In the genomic region with DNA sequence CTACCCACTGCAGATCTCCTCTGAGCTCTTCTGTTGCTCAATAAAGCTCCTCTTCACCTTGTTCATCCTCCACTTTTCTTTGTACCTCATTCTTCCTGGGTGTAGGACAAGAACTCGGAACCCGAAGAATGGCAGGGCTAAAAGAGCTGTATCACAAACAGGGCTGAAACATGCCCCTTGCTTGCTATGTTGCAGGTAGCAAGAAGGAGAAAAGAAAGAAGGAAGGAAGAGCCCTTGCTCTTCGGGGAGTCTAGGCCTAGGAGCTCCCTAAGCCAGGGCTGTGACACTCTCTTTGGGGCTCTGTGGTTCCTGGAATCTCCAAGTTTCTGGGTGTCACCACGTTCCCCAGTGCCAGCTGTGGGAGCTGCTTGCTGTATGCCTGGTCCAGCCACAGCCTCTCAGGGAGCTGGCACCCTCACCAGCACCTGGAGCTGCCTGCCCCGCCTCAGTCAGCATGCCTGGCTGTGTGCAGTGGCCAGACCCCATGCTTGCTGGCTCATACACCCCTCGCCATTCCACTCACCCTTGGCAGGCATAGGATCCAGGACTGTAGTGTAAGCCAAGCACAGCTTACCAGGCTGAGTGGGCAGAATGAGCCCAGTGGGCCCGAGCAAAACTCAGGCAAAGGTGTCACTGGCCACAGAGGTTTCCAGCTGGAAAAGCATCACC, we compare ENCODE assay signal across 25 cellular contexts.
A peak's percentile ranks its signal among the peaks of the same experiment; 100 is the strongest.
DNase-seq lines count a peak whose midpoint lies in the region; ATAC-seq and TF ChIP-seq lines count a peak whose summit lies in the region.
"Had no signal": no experiment of that assay in that cellular context is flagged by ENCODE, and none has a peak within 500 bp of the region (broad histone marks: within the 10 kb centered on the region; RNA-seq: fewer than 3 reads in every experiment).

No MANE protein-coding gene starts in this region.

- no peak overlapping the region for H2AFZ ChIP-seq in neuronal stem cell (ENCODE audit: low read length)
- H2AFZ ChIP-seq: GM23338 had no signal

- intact Hi-C loops in left ventricle myocardium inferior (cut with micrococcal nuclease): no loop called here

- no peak overlapping the region for H2BK15ac ChIP-seq in neuronal stem cell (ENCODE audit: low read length)

- H3K4me3 ChIP-seq in left ventricle myocardium inferior: no peak overlapping the region
- H3K4me3 ChIP-seq in neuronal stem cell (ENCODE audit: low read length in 2 of 2): no peak overlapping the region
- H3K4me3 ChIP-seq: GM23338, MG63, SJSA1 had no signal

- H3K14ac ChIP-seq in neuronal stem cell (ENCODE audit: low read length): no peak overlapping the region

- no CpG with 5 or more reads among the region's 7 CpGs for WGBS in neuronal stem cell (ENCODE audit: extremely low coverage in 2 of 2, insufficient read length in 2 of 2, insufficient replicate concordance in 1 of 2), 2 donors

- H3K9me3 Mint-ChIP-seq in stimulated activated naive CD8-positive, alpha-beta T cell treated with anti-CD3 and anti-CD28 coated beads, Interleukin-15, amount 100 ng/mL, for 72 hours: no peaks in the 10 kb centered on the region
- H3K9me3 Mint-ChIP-seq in type B pancreatic cell: no peaks in the 10 kb centered on the region
- H3K9me3 Mint-ChIP-seq: CD14-positive monocyte, GM23338, H9, HFFc6 had no signal

- no peak overlapping the region for H4K91ac ChIP-seq in neuronal stem cell (ENCODE audit: low read depth, low read length, poor library complexity)

- TF ChIP-seq CTCF in left ventricle myocardium inferior (IDR thresholded peaks at IDR 0.05; ENCODE audit: borderline replicate concordance): no peak
- TF ChIP-seq CTCF in type B pancreatic cell (conservative IDR thresholded peaks at IDR 0.05): no peak

- no peak overlapping the region for H2BK5ac ChIP-seq in neuronal stem cell (ENCODE audit: low read length)

- H3K9ac ChIP-seq in neuronal stem cell (ENCODE audit: low read depth, low read length, poor library complexity): peak overlapping the region; percentile 3

- no peak overlapping the region for H3K4me3 Mint-ChIP-seq in stimulated activated naive CD8-positive, alpha-beta T cell treated with anti-CD3 and anti-CD28 coated beads, Interleukin-15, amount 100 ng/mL, for 72 hours
- no peak overlapping the region for H3K4me3 Mint-ChIP-seq in type B pancreatic cell
- H3K4me3 Mint-ChIP-seq: CD14-positive monocyte, GM23338, H9, HFFc6 had no signal

- H4K8ac ChIP-seq in neuronal stem cell (ENCODE audit: low read depth, low read length): no peak overlapping the region

- H3K36me3 ChIP-seq in left ventricle myocardium inferior (no peaks in the 10 kb centered on the region), neuronal stem cell (replicated peaks in 1 of 2; ENCODE audit: control insufficient read depth in 2 of 2, insufficient read depth in 2 of 2, low read length in 2 of 2) (no peaks in the 10 kb centered on the region)
- H3K36me3 ChIP-seq: BE2C, MG63, SJSA1 had no signal

- no peak overlapping the region for H3K4me2 ChIP-seq in neuronal stem cell (ENCODE audit: insufficient read depth, low read length, poor library complexity, severe bottlenecking)
- H3K4me2 ChIP-seq: GM23338 had no signal

- H3K79me1 ChIP-seq in neuronal stem cell (ENCODE audit: low read depth, low read length): no peaks in the 10 kb centered on the region

- no peaks in the 10 kb centered on the region for H3K9me3 ChIP-seq in left ventricle myocardium inferior (replicated peaks)
- H3K9me3 ChIP-seq in neuronal stem cell (replicated peaks in 1 of 2; ENCODE audit: control insufficient read depth in 2 of 2, insufficient read depth in 1 of 2, low read depth in 1 of 2, low read length in 2 of 2): no peaks in the 10 kb centered on the region
- H3K9me3 ChIP-seq: BE2C, MG63, SJSA1 had no signal

- no peak overlapping the region for H3K23ac ChIP-seq in neuronal stem cell (ENCODE audit: low read depth, low read length, poor library complexity)

- peak overlapping the region; percentile 82 for H3K18ac ChIP-seq in neuronal stem cell (ENCODE audit: low read length)

- peak overlapping the region; percentile 39 for H3K4ac ChIP-seq in neuronal stem cell (ENCODE audit: low read length)

- H3K27me3 ChIP-seq in left ventricle myocardium inferior (ENCODE audit: low read depth): no peaks in the 10 kb centered on the region
- H3K27me3 ChIP-seq in neuronal stem cell (ENCODE audit: control insufficient read depth in 3 of 3, insufficient read depth in 3 of 3, low read depth in 1 of 3, low read length in 3 of 3): no peaks in the 10 kb centered on the region
- H3K27me3 ChIP-seq: MG63, SJSA1 had no signal

- H3K27ac ChIP-seq in left ventricle myocardium inferior (replicated peaks) (no peak overlapping the region), neuronal stem cell (replicated peaks; ENCODE audit: low read length) (no peak overlapping the region)
- H3K27ac ChIP-seq: SJSA1 had no signal

- no peak overlapping the region for H3K27ac Mint-ChIP-seq in stimulated activated naive CD8-positive, alpha-beta T cell treated with anti-CD3 and anti-CD28 coated beads, Interleukin-15, amount 100 ng/mL, for 72 hours
- no peak overlapping the region for H3K27ac Mint-ChIP-seq in type B pancreatic cell
- H3K27ac Mint-ChIP-seq: CD14-positive monocyte, GM23338, HFFc6 had no signal

- no peaks in the 10 kb centered on the region for H3K27me3 Mint-ChIP-seq in stimulated activated naive CD8-positive, alpha-beta T cell treated with anti-CD3 and anti-CD28 coated beads, Interleukin-15, amount 100 ng/mL, for 72 hours
- H3K27me3 Mint-ChIP-seq in type B pancreatic cell: no peaks in the 10 kb centered on the region

- H3K36me3 Mint-ChIP-seq in type B pancreatic cell: no peaks in the 10 kb centered on the region
- H3K36me3 Mint-ChIP-seq: CD14-positive monocyte had no signal

- peak; percentile 31 for ATAC-seq in stimulated activated naive CD8-positive, alpha-beta T cell treated with anti-CD3 and anti-CD28 coated beads, Interleukin-15, amount 100 ng/mL, for 72 hours
- ATAC-seq in stimulated activated naive CD8-positive, alpha-beta T cell treated with anti-CD3 and anti-CD28 coated beads, Interleukin-15, Interleukin-2, amounts not matched to agents 100 U/mL and 50 U/mL, for 24 hours: no peak
- ATAC-seq in HG03039 (IDR thresholded peaks at IDR 0.05; ENCODE audit: unreplicated experiment): no peak
- ATAC-seq: GM23338, PC-3 had no signal

- no peak for DNase-seq in stimulated activated naive CD8-positive, alpha-beta T cell treated with anti-CD3 and anti-CD28 coated beads, Interleukin-15, amount 100 ng/mL, for 72 hours
- DNase-seq in stimulated activated naive CD8-positive, alpha-beta T cell treated with anti-CD3 and anti-CD28 coated beads, Interleukin-15, Interleukin-2, amounts not matched to agents 100 U/mL and 50 U/mL, for 24 hours: no peak
- DNase-seq in left ventricle myocardium inferior: peak; percentile 34
- DNase-seq in neuronal stem cell (ENCODE audit: low spot score): no peak
- DNase-seq in central memory CD4-positive, alpha-beta T cell: no peak
- DNase-seq in iPS-NIHi7 (ENCODE audit: extremely low spot score): no peak
- DNase-seq in type B pancreatic cell (ENCODE audit: extremely low spot score, unreplicated experiment): no peak
- DNase-seq: 8988T; ACHN; BE2C; Calu3; H9; HFFc6; IMR-90; KG1; MG63; NCI-H2029; NCI-H446 treated with DMSO at 0.1 percent for 48 hours; NCI-H526; NK-92 treated with Interleukin-12 subunit alpha and Interleukin-12 subunit beta, amount 100 ng/mL, for 24 hours had no signal

- H2AK5ac ChIP-seq in neuronal stem cell (ENCODE audit: low read depth, low read length): peak overlapping the region; percentile 26

- no peak overlapping the region for H2BK12ac ChIP-seq in neuronal stem cell (ENCODE audit: low read length)

- no peaks in the 10 kb centered on the region for H3K4me1 Mint-ChIP-seq in stimulated activated naive CD8-positive, alpha-beta T cell treated with anti-CD3 and anti-CD28 coated beads, Interleukin-15, amount 100 ng/mL, for 72 hours
- no peaks in the 10 kb centered on the region for H3K4me1 Mint-ChIP-seq in type B pancreatic cell (ENCODE audit: unreplicated experiment)
- H3K4me1 Mint-ChIP-seq: CD14-positive monocyte had no signal

- H3K4me1 ChIP-seq in left ventricle myocardium inferior (peaks cover 31% of the 10 kb centered on the region), neuronal stem cell (ENCODE audit: control insufficient read depth in 2 of 2, insufficient read depth in 1 of 2, low read depth in 1 of 2, low read length in 2 of 2) (no peaks in the 10 kb centered on the region)
- H3K4me1 ChIP-seq: BE2C, SJSA1 had no signal

- H2BK120ac ChIP-seq in neuronal stem cell (ENCODE audit: low read depth, low read length): no peak overlapping the region
